1 cellular context compared by ENCODE assay signal in genomic region chr2:44169155-44169898, GRCh38.
TF ChIP-seq lines count a peak whose summit lies in the region.

No MANE protein-coding gene starts in this region.

TF ChIP-seq in HepG2, 621 proteins besides CTCF, POLR2A, EP300 and RAD21 (continued from another document):
- peak; percentile 1; the same call in 1 of the 2 replicates for TF ChIP-seq ZGPAT (CRISPR knock-in tag; IDR thresholded peaks at IDR 0.05)
- TF ChIP-seq EZH2 (conservative IDR thresholded peaks at IDR 0.05; ENCODE audit: low read depth, low read length): no peak
- TF ChIP-seq RFXANK (CRISPR knock-in tag; IDR thresholded peaks at IDR 0.05): no peak
- TF ChIP-seq, protein P1, sequence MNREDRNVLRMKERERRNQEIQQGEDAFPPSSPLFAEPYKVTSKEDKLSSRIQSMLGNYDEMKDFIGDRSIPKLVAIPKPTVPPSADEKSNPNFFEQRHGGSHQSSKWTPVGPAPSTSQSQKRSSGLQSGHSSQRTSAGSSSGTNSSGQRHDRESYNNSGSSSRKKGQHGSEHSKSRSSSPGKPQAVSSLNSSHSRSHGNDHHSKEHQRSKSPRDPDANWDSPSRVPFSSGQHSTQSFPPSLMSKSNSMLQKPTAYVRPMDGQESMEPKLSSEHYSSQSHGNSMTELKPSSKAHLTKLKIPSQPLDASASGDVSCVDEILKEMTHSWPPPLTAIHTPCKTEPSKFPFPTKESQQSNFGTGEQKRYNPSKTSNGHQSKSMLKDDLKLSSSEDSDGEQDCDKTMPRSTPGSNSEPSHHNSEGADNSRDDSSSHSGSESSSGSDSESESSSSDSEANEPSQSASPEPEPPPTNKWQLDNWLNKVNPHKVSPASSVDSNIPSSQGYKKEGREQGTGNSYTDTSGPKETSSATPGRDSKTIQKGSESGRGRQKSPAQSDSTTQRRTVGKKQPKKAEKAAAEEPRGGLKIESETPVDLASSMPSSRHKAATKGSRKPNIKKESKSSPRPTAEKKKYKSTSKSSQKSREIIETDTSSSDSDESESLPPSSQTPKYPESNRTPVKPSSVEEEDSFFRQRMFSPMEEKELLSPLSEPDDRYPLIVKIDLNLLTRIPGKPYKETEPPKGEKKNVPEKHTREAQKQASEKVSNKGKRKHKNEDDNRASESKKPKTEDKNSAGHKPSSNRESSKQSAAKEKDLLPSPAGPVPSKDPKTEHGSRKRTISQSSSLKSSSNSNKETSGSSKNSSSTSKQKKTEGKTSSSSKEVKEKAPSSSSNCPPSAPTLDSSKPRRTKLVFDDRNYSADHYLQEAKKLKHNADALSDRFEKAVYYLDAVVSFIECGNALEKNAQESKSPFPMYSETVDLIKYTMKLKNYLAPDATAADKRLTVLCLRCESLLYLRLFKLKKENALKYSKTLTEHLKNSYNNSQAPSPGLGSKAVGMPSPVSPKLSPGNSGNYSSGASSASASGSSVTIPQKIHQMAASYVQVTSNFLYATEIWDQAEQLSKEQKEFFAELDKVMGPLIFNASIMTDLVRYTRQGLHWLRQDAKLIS (CRISPR knock-in tag; IDR thresholded peaks at IDR 0.05): no peak; the same call in 1 of the 2 replicates
- no peak for TF ChIP-seq FOXA1 (IDR thresholded peaks at IDR 0.05)
- TF ChIP-seq FOXA1 (CRISPR knock-in tag; IDR thresholded peaks at IDR 0.05): no peak
- no peak for TF ChIP-seq SP1 (IDR thresholded peaks at IDR 0.05)
- TF ChIP-seq SP1 (CRISPR knock-in tag; IDR thresholded peaks at IDR 0.05): no peak
- no peak for TF ChIP-seq SP4 (CRISPR knock-in tag; IDR thresholded peaks at IDR 0.05)
- no peak for TF ChIP-seq SMARCE1 (IDR thresholded peaks at IDR 0.05; ENCODE audit: borderline replicate concordance)
- no peak for TF ChIP-seq PRDM4 (CRISPR knock-in tag; IDR thresholded peaks at IDR 0.05; ENCODE audit: borderline replicate concordance)
- TF ChIP-seq CENPBD1 (CRISPR knock-in tag; IDR thresholded peaks at IDR 0.05; ENCODE audit: borderline replicate concordance, low read depth): no peak
- TF ChIP-seq, protein P2, sequence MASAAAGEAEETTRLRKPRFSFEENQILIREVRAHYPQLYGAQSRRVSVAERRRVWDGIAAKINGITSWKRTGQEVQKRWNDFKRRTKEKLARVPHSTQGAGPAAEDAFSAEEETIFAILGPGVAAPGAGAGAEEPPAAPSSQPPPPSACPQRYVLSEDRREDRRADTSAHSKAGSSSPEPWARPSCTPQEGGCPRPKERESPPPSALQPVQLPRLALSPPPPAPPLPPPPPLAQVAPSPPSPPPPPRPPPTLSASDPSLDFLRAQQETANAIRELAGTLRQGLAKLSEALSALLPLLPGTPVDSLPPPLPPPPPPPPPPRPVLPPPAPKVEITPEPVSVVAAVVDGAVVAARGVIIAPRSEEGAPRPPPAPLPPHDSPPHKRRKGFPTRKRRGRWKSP (CRISPR knock-in tag; IDR thresholded peaks at IDR 0.05): no peak
- no peak; the same call in 1 of the 2 replicates for TF ChIP-seq HNF1B (CRISPR knock-in tag; IDR thresholded peaks at IDR 0.05)
- TF ChIP-seq TCF12 (IDR thresholded peaks at IDR 0.05): no peak
- TF ChIP-seq TCF12 (CRISPR knock-in tag; IDR thresholded peaks at IDR 0.05): no peak; the same call in 1 of the 2 replicates
- no peak for TF ChIP-seq ZFP36L1 (CRISPR knock-in tag; IDR thresholded peaks at IDR 0.05)
- TF ChIP-seq ZFP62 (CRISPR knock-in tag; IDR thresholded peaks at IDR 0.05): no peak
- no peak for TF ChIP-seq SSRP1 (CRISPR knock-in tag; IDR thresholded peaks at IDR 0.05)
- no peak for TF ChIP-seq U2AF2 (IDR thresholded peaks at IDR 0.05; ENCODE audit: low read depth, low read length)
- TF ChIP-seq, protein P3, sequence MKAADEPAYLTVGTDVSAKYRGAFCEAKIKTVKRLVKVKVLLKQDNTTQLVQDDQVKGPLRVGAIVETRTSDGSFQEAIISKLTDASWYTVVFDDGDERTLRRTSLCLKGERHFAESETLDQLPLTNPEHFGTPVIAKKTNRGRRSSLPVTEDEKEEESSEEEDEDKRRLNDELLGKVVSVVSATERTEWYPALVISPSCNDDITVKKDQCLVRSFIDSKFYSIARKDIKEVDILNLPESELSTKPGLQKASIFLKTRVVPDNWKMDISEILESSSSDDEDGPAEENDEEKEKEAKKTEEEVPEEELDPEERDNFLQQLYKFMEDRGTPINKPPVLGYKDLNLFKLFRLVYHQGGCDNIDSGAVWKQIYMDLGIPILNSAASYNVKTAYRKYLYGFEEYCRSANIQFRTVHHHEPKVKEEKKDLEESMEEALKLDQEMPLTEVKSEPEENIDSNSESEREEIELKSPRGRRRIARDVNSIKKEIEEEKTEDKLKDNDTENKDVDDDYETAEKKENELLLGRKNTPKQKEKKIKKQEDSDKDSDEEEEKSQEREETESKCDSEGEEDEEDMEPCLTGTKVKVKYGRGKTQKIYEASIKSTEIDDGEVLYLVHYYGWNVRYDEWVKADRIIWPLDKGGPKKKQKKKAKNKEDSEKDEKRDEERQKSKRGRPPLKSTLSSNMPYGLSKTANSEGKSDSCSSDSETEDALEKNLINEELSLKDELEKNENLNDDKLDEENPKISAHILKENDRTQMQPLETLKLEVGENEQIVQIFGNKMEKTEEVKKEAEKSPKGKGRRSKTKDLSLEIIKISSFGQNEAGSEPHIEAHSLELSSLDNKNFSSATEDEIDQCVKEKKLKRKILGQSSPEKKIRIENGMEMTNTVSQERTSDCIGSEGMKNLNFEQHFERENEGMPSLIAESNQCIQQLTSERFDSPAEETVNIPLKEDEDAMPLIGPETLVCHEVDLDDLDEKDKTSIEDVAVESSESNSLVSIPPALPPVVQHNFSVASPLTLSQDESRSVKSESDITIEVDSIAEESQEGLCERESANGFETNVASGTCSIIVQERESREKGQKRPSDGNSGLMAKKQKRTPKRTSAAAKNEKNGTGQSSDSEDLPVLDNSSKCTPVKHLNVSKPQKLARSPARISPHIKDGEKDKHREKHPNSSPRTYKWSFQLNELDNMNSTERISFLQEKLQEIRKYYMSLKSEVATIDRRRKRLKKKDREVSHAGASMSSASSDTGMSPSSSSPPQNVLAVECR (CRISPR knock-in tag; IDR thresholded peaks at IDR 0.05; ENCODE audit: borderline replicate concordance): peak; percentile 77
- no peak for TF ChIP-seq ZNF205 (CRISPR knock-in tag; IDR thresholded peaks at IDR 0.05)
- TF ChIP-seq NAIF1 (CRISPR knock-in tag; IDR thresholded peaks at IDR 0.05; ENCODE audit: borderline replicate concordance): no peak
- TF ChIP-seq GATA4 (IDR thresholded peaks at IDR 0.05; ENCODE audit: borderline replicate concordance, low read depth): no peak
- no peak for TF ChIP-seq XRCC5 (optimal IDR thresholded peaks at IDR 0.05; ENCODE audit: low read length)
- TF ChIP-seq ZNF761 (CRISPR knock-in tag; conservative IDR thresholded peaks at IDR 0.05): 0 out of 2 replicates have a peak, but pooled peaks have one; percentile 22
- TF ChIP-seq ZBTB1 (CRISPR knock-in tag; IDR thresholded peaks at IDR 0.05; ENCODE audit: borderline replicate concordance): no peak
- 0 out of 2 replicates have a peak, but pooled peaks have one; percentile 43 for TF ChIP-seq ZFYVE20 (CRISPR knock-in tag; IDR thresholded peaks at IDR 0.05; ENCODE audit: borderline replicate concordance, low read depth)
- TF ChIP-seq CAMTA2 (CRISPR knock-in tag; IDR thresholded peaks at IDR 0.05; ENCODE audit: borderline replicate concordance): no peak
- no peak for TF ChIP-seq ZNF746 (CRISPR knock-in tag; IDR thresholded peaks at IDR 0.05)
- no peak for TF ChIP-seq ZNF691 (CRISPR knock-in tag; IDR thresholded peaks at IDR 0.05; ENCODE audit: borderline replicate concordance, low read depth)
- no peak for TF ChIP-seq ZNF749 (CRISPR knock-in tag; IDR thresholded peaks at IDR 0.05; ENCODE audit: borderline replicate concordance)
- 0 out of 2 replicates have a peak, but pooled peaks have one; percentile 37 for TF ChIP-seq ZNF501 (CRISPR knock-in tag; IDR thresholded peaks at IDR 0.05)
- TF ChIP-seq SRSF4 (IDR thresholded peaks at IDR 0.05; ENCODE audit: low read depth, low read length, poor library complexity, severe bottlenecking): no peak
- no peak for TF ChIP-seq MXI1 (IDR thresholded peaks at IDR 0.05; ENCODE audit: borderline replicate concordance, low read depth, low read length)
